In the genomic region with DNA sequence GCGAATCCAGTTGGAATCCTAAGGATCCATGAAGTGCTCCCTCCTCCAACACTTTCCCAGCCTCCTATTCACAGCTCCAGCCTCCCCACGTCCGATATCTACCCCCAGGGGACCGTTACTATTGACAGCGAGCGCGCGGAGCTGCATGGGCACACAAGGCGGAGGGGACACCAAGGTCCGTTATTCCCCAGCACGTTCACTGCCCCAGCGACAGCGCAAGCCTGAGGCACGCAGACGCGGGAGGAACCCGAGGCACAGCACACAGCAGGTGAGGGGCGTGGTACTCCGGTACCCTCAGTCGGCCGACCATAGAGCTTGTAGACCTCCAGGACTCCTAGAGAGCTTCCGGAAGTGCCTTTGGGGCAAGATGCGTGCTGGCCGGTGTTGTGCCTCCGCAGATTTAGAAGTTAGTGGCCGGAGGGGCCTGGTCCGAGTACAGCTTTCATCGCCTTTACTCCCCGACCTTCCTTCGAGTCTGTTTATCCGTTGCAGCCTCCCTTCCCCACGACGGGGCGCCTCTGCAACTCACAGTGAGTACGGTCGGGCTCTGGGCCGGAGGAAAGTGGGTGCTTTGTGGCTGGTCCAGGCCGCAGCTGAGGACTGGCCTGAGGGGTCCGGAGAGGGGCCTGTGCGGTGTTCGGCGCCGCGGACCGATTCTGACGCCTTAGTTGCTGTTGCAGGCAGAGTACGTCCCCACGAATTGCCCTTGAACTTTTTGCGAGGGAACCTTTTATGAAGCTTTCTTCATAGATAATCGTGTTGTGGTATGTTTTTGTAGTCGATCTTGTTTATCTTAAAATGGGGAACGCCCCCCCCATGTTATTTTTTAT, we compare ENCODE assay signal across 8 cellular contexts. TPM values are rescaled to one million over a fixed set of nuclear protein-coding genes. Genes with fewer than 3 reads are reported as not detected.
A peak's percentile ranks its signal among the peaks of the same experiment; 100 is the strongest.
DNase-seq lines count a peak whose midpoint lies in the region; ATAC-seq and TF ChIP-seq lines count a peak whose summit lies in the region.

Gene ZKSCAN8 (plus strand): TSS at position 384 of the 830 bp plus-strand sequence. CDS start 6,525 bp downstream, outside the sequence.

- H3K4me3 ChIP-seq in GM12864 (ENCODE audit: low read depth, low read length) (peak within 1 kb of the TSS; percentile 98), osteoblast (ENCODE audit: insufficient read depth, low read length) (peak within 1 kb of the TSS; percentile 86), thyroid gland (replicated peaks in 1 of 3) (peak within 1 kb of the TSS; percentile 42 to 94 (median 82))

- peak in 1 of 2 donors; percentile 48 for TF ChIP-seq POLR2A in thyroid gland (IDR thresholded peaks at IDR 0.05)

- peak within 1 kb of the TSS; percentile 98 for H2AFZ ChIP-seq in osteoblast (ENCODE audit: low read length)

- H3K36me3 Mint-ChIP-seq in activated naive CD8-positive, alpha-beta T cell, result peaks cover 16% of the 10 kb centered on the region
- no peaks in the 10 kb centered on the region for H3K36me3 Mint-ChIP-seq in glutamatergic neuron (ENCODE audit: unreplicated experiment)

- peak within 1 kb of the TSS; percentile 87 for H3K4me2 ChIP-seq in osteoblast (ENCODE audit: insufficient read depth, low read length)

- H3K27me3 ChIP-seq in osteoblast (ENCODE audit: insufficient read depth, low read length) (no peaks in the 10 kb centered on the region), thyroid gland (no peaks in the 10 kb centered on the region)

- peak within 1 kb of the TSS; percentile 93 for H3K27ac Mint-ChIP-seq in activated naive CD8-positive, alpha-beta T cell
- peak within 1 kb of the TSS; percentile 93 for H3K27ac Mint-ChIP-seq in glutamatergic neuron (ENCODE audit: unreplicated experiment)

- H3K36me3 ChIP-seq in osteoblast (ENCODE audit: insufficient read depth, low read length) (peaks cover 5% of the 10 kb centered on the region), thyroid gland (peaks cover 0 to 3% of the 10 kb centered on the region in 2 donors)

- intact Hi-C loops in thyroid gland (cut with DNase I), result no loop called here

- H3K27ac ChIP-seq in osteoblast (ENCODE audit: low read depth, low read length) (peak within 1 kb of the TSS; percentile 66), thyroid gland (peak within 1 kb of the TSS in 2 of 3 donors; percentile 43 to 66)

- TF ChIP-seq CTCF in GM12864 (IDR thresholded peaks at IDR 0.05; ENCODE audit: low read depth, low read length, missing control alignments), result no peak
- TF ChIP-seq CTCF in glutamatergic neuron (IDR thresholded peaks at IDR 0.05; ENCODE audit: partially characterized antibody, unreplicated experiment), result no peak
- no peak for TF ChIP-seq CTCF in osteoblast (IDR thresholded peaks at IDR 0.05; ENCODE audit: extremely low read depth, low read depth, low read length)
- no peak for TF ChIP-seq CTCF in thyroid gland (IDR thresholded peaks at IDR 0.05)

- H3K9me3 ChIP-seq in osteoblast (ENCODE audit: low read depth, low read length) (no peaks in the 10 kb centered on the region), thyroid gland (no peaks in the 10 kb centered on the region)

- peaks cover 71% of the 10 kb centered on the region for H3K4me1 Mint-ChIP-seq in activated naive CD8-positive, alpha-beta T cell (ENCODE audit: low read depth)
- peaks cover 11% of the 10 kb centered on the region for H3K4me1 Mint-ChIP-seq in glutamatergic neuron (ENCODE audit: low read depth, unreplicated experiment)

- DNase-seq in GM12864 (ENCODE audit: low read depth) (peak; percentile 86), NCI-H128 (lab: John Stamatoyannopoulos, UW; ENCODE audit: unreplicated experiment) (peak; percentile 88), SKM-1 treated with dmso at 0.1 percent for 144 hours (lab: John Stamatoyannopoulos, UW; ENCODE audit: unreplicated experiment) (peak; percentile 76), glutamatergic neuron (peak; percentile 78), osteoblast (ENCODE audit: insufficient read length, low spot score, missing footprints) (peak; percentile 88), thyroid gland (peak; percentile 83 to 85)

- peaks cover 57% of the 10 kb centered on the region for H3K79me2 ChIP-seq in osteoblast (ENCODE audit: insufficient read depth, low read length)

- H3K4me1 ChIP-seq in osteoblast (ENCODE audit: insufficient read depth, low read length) (peaks cover 16% of the 10 kb centered on the region), thyroid gland (peaks cover 12 to 17% of the 10 kb centered on the region in 2 donors)

- ATAC-seq in HG02678 (IDR thresholded peaks at IDR 0.05; ENCODE audit: unreplicated experiment), result peak; percentile 83

- no peaks in the 10 kb centered on the region for H3K27me3 Mint-ChIP-seq in activated naive CD8-positive, alpha-beta T cell
- H3K27me3 Mint-ChIP-seq in glutamatergic neuron (ENCODE audit: unreplicated experiment), result peaks cover 4% of the 10 kb centered on the region

- no peaks in the 10 kb centered on the region for H3K9me3 Mint-ChIP-seq in activated naive CD8-positive, alpha-beta T cell (ENCODE audit: low read depth)
- peaks cover 2% of the 10 kb centered on the region for H3K9me3 Mint-ChIP-seq in glutamatergic neuron (ENCODE audit: unreplicated experiment)

- peak within 1 kb of the TSS; percentile 95 for H3K4me3 Mint-ChIP-seq in activated naive CD8-positive, alpha-beta T cell
- H3K4me3 Mint-ChIP-seq in glutamatergic neuron (ENCODE audit: unreplicated experiment), result peak within 1 kb of the TSS; percentile 97

- peaks cover 8% of the 10 kb centered on the region for H4K20me1 ChIP-seq in osteoblast (ENCODE audit: insufficient read depth, low read length)

- 0% methylated on average over 24 to 38 of the region's 52 CpGs for WGBS in thyroid gland, 2 donors

RNA-seq across cellular contexts. Expression of gene ZKSCAN8, which starts in this region (rescaled TPM):
- 37.4 TPM for total RNA-seq in glutamatergic neuron (ENCODE audit: unreplicated experiment)
- total RNA-seq in osteoblast, result 25.7 and 27.4 TPM in 2 replicates
- 10 to 100 TPM; 21.5 to 44.2 (median 26.8) TPM for total RNA-seq in thyroid gland

Comparison
In these comparisons a context has a peak if more than half of its experiments do, and no peak if none do; other contexts are left out.
1. Peak in every context shown above with its lines: DNase-seq, ATAC-seq, H3K4me3 ChIP-seq and H3K27ac ChIP-seq.